Comparison of ENCODE assay signal across 17 cellular contexts in the genomic region with DNA sequence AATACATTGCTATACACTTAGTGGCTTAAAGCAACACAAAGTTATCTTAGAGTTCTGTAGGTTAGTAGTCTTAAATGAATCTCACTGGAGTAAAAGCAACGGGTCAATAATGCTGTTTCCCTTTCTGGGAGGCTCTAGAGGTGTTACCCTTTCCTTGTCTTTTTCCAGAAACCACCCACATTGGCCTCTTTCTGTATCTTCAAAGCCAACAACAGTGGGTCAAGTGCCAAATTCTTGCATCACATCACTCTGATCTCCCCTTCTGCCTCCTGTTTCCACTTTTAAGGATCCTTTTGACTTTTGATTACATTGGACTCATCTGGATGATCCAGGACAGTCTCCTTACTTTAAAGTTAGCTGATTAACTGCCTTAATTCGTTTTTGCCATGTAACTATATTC.
"Had no signal": no experiment of that assay in that cellular context is flagged by ENCODE, and none has a peak within 500 bp of the region (broad histone marks: within the 10 kb centered on the region; RNA-seq: fewer than 3 reads in every experiment).

No MANE protein-coding gene starts in this region.

- H3K27ac Mint-ChIP-seq: activated naive CD4-positive, alpha-beta T cell treated with anti-CD3 and anti-CD28 coated beads for 36 hours; activated naive CD8-positive, alpha-beta T cell treated with anti-CD3 and anti-CD28 coated beads, Interleukin-2, amount 50 U/mL, for 24 hours; T-helper 17 cell had no signal

- H3K4me1 ChIP-seq: pancreas, uterus had no signal

- H3K27me3 ChIP-seq: pancreas, tibial artery, uterus had no signal

- DNase-seq: activated naive CD4-positive, alpha-beta T cell treated with anti-CD3 and anti-CD28 coated beads for 36 hours; activated naive CD8-positive, alpha-beta T cell treated with anti-CD3 and anti-CD28 coated beads, Interleukin-2, amount 50 U/mL, for 24 hours; dermis blood vessel endothelial cell; foreskin melanocyte; head of caudate nucleus; left colon; naive B cell; pancreas; stimulated activated CD4-positive, alpha-beta T cell treated with anti-CD3 and anti-CD28 coated beads, Interleukin-15, amount 100 ng/mL, for 24 hours; stimulated activated CD4-positive, alpha-beta T cell treated with anti-CD3 and anti-CD28 coated beads, Interleukin-4, amount 100 ng/mL, for 1 hour; stimulated activated naive CD4-positive, alpha-beta T cell; T-helper 17 cell; tibial artery; uterus had no signal

- H3K36me3 ChIP-seq: pancreas, tibial artery, uterus had no signal

- H3K9me3 ChIP-seq: pancreas, tibial artery, uterus had no signal

- H3K4me3 ChIP-seq: pancreas, skin epidermis, tibial artery, uterus had no signal

- H3K27ac ChIP-seq: epithelial cell of prostate, pancreas, skin epidermis, tibial artery, uterus had no signal

- H3K4me3 Mint-ChIP-seq: activated naive CD4-positive, alpha-beta T cell treated with anti-CD3 and anti-CD28 coated beads for 36 hours; activated naive CD8-positive, alpha-beta T cell treated with anti-CD3 and anti-CD28 coated beads, Interleukin-2, amount 50 U/mL, for 24 hours; naive B cell; T-helper 17 cell had no signal

- H3K27me3 Mint-ChIP-seq: activated naive CD8-positive, alpha-beta T cell treated with anti-CD3 and anti-CD28 coated beads, Interleukin-2, amount 50 U/mL, for 24 hours; naive B cell; T-helper 17 cell had no signal

- ATAC-seq: activated CD4-positive, CD25-positive, alpha-beta regulatory T cell treated with anti-CD3 and anti-CD28 coated beads, Interleukin-2, amount 50 U/mL, for 24 hours; activated naive CD8-positive, alpha-beta T cell treated with anti-CD3 and anti-CD28 coated beads, Interleukin-2, amount 50 U/mL, for 24 hours; left colon; pancreas; T-helper 17 cell had no signal

- H3K9me3 Mint-ChIP-seq: activated naive CD4-positive, alpha-beta T cell treated with anti-CD3 and anti-CD28 coated beads for 36 hours; activated naive CD8-positive, alpha-beta T cell treated with anti-CD3 and anti-CD28 coated beads, Interleukin-2, amount 50 U/mL, for 24 hours had no signal
